ENCODE assay signal across 23 cellular contexts in the genomic region with DNA sequence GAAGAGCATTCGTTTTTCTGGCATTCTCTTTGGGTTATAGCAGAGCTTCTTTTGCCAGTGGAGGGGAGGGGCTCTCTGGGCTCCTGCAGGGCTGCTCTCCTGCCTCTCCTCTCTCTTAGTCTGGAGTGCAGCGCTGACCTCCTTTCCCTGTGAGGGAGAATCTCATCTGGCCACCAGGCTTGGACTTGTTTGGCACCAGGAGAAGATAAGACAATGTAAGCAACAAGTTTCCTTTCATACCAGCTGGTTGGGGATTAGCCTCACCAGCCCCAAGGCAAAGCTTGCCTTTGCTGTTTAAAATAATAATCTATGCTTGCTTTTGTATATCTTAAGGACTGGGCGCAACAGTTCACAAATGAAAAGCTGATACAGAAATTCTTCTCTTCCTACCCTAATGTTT.
DNase-seq lines count a peak whose midpoint lies in the region; ATAC-seq and TF ChIP-seq lines count a peak whose summit lies in the region.
"Had no signal": no experiment of that assay in that cellular context is flagged by ENCODE, and none has a peak within 500 bp of the region (broad histone marks: within the 10 kb centered on the region; RNA-seq: fewer than 3 reads in every experiment).

No MANE protein-coding gene starts in this region.

- DNase-seq in Right ventricle myocardium superior (no peak), right atrium auricular region (ENCODE audit: low spot score) (no peak), RPMI7951 (ENCODE audit: low read depth) (peak; percentile 32), fibroblast of the aortic adventitia (ENCODE audit: low read depth) (peak; percentile 32), thyroid gland (peak; percentile 51 to 54), right lobe of liver (no peak), NCI-H2227 treated with DMSO at 0.1 percent for 48 hours (lab: John Stamatoyannopoulos, UW) (no peak)
- DNase-seq: activated CD4-positive, alpha-beta memory T cell treated with anti-CD3 and anti-CD28 coated beads, Interleukin-2, amount 10 ng/mL, durations not matched to agents 7 days and 5 days; activated naive CD4-positive, alpha-beta T cell treated with anti-CD3 and anti-CD28 coated beads for 36 hours; activated T-cell treated with anti-CD3 and anti-CD28 coated beads, Interleukin-2, amount 50 U/mL, for 4 hours; anterior cingulate cortex; cerebellar nuclear complex; hippocampal formation; kidney; NCI-H1092 treated with DMSO at 0.1 percent for 48 hours; NCI-H2081; NCI-H510A treated with DMSO at 0.1 percent for 48 hours; small intestine; stimulated activated CD4-positive, alpha-beta T cell treated with anti-CD3 and anti-CD28 coated beads, Interleukin-4, amount 100 ng/mL, for 1 hour; stomach had no signal

- H3K36me3 ChIP-seq in right atrium auricular region (no peaks in the 10 kb centered on the region), thyroid gland (no peaks in the 10 kb centered on the region), right lobe of liver (no peaks in the 10 kb centered on the region)
- H3K36me3 ChIP-seq: stomach had no signal

- H3K27ac ChIP-seq in right atrium auricular region: no peak overlapping the region
- H3K27ac ChIP-seq in thyroid gland: no peak overlapping the region
- H3K27ac ChIP-seq in right lobe of liver: no peak overlapping the region
- H3K27ac ChIP-seq: stomach, VCaP had no signal

- 41 to 46% methylated on average over 3 of the region's 3 CpGs for WGBS in thyroid gland, 2 donors
- WGBS in right lobe of liver (ENCODE audit: insufficient coverage, low coverage, low lambda C conversion rate, missing lambda C conversion rate): 41% methylated on average over 3 of the region's 3 CpGs

- H3K27me3 ChIP-seq in right atrium auricular region (no peaks in the 10 kb centered on the region), thyroid gland (no peaks in the 10 kb centered on the region), right lobe of liver (no peaks in the 10 kb centered on the region)
- H3K27me3 ChIP-seq: stomach had no signal

- H3K4me1 ChIP-seq in right atrium auricular region: no peaks in the 10 kb centered on the region
- peaks cover 8 to 13% of the 10 kb centered on the region in 2 donors for H3K4me1 ChIP-seq in thyroid gland
- no peaks in the 10 kb centered on the region for H3K4me1 ChIP-seq in right lobe of liver

- intact Hi-C loops in Right ventricle myocardium superior (cut with DNase I) (no loop called here), thyroid gland (cut with DNase I) (no loop called here), right lobe of liver (cut with DNase I) (no loop called here)

- ATAC-seq in Right ventricle myocardium superior (ENCODE audit: poor library complexity): peak; percentile 18
- no peak for ATAC-seq in right lobe of liver
- ATAC-seq in GM21528 (IDR thresholded peaks at IDR 0.05; ENCODE audit: low FRiP score, unreplicated experiment): no peak
- ATAC-seq: activated T-cell treated with anti-CD3 and anti-CD28 coated beads, Interleukin-2, amount 50 U/mL, for 4 hours; natural killer cell treated with Interleukin-12 subunit alpha and Interleukin-12 subunit beta and Interleukin-15 and Interleukin-18, amount 100 ng/mL, for 72 hours had no signal

- TF ChIP-seq CTCF in right atrium auricular region (IDR thresholded peaks at IDR 0.05) (no peak), fibroblast of the aortic adventitia (IDR thresholded peaks at IDR 0.05; ENCODE audit: insufficient read depth, low read length) (no peak), thyroid gland (IDR thresholded peaks at IDR 0.05) (peak in 1 of 6 experiments; percentile 29), right lobe of liver (IDR thresholded peaks at IDR 0.05) (no peak)

- H3K4me3 ChIP-seq in right atrium auricular region (no peak overlapping the region), fibroblast of the aortic adventitia (ENCODE audit: low read depth, low read length) (no peak overlapping the region), thyroid gland (replicated peaks in 1 of 3) (no peak overlapping the region), right lobe of liver (no peak overlapping the region)
- H3K4me3 ChIP-seq: stomach had no signal

- TF ChIP-seq POLR2A in thyroid gland (IDR thresholded peaks at IDR 0.05) (no peak), right lobe of liver (IDR thresholded peaks at IDR 0.05) (no peak)

- H3K9me3 ChIP-seq in right atrium auricular region: no peaks in the 10 kb centered on the region
- no peaks in the 10 kb centered on the region for H3K9me3 ChIP-seq in thyroid gland
- no peaks in the 10 kb centered on the region for H3K9me3 ChIP-seq in right lobe of liver
- H3K9me3 ChIP-seq: stomach had no signal

Comparison
In these comparisons a context has a peak if more than half of its experiments do, and no peak if none do; other contexts are left out.
1. DNase-seq: peak in RPMI7951 (single experiment), fibroblast of the aortic adventitia (single experiment) and thyroid gland (2 of 2); none in Right ventricle myocardium superior (single experiment), right atrium auricular region (single experiment), right lobe of liver (0 of 3) and NCI-H2227 treated with DMSO at 0.1 percent for 48 hours (single experiment).